Comparison of ENCODE assay signal across 7 cellular contexts in the genomic region with DNA sequence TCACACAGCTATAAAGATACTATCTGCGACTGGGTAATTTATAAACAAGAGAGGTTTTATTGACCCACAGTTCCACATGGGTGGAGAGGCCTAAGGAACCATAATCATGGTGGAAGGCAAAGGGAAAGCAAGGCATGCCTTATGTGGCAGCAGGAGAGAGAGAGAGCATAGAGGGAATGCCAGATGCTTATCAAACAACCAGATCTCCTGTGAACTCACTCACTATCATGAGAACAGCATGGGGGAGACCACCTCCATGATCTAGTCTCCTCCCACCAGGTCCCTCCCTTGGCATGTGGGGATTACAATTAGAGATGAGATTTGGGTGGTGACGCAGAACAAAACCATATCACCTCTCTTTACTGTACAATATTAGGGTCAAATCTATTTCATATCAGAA.
"Had no signal": no experiment of that assay in that cellular context is flagged by ENCODE, and none has a peak within 500 bp of the region (broad histone marks: within the 10 kb centered on the region; RNA-seq: fewer than 3 reads in every experiment).

No MANE protein-coding gene starts in this region.

- FAIRE-seq: HepG2 had no signal

- H3K36me3 ChIP-seq: HAP-1 had no signal

- ATAC-seq: HCT116, HepG2 had no signal

- DNase-seq: GM23248, GOT3, H7, HFFc6 had no signal

- H3K4me3 ChIP-seq: GM23248, HAP-1 had no signal
